8 cellular contexts compared by ENCODE assay signal in genomic region chr12:8609061-8609570, GRCh38. TPM values are rescaled to one million over a fixed set of nuclear protein-coding genes. Genes with fewer than 3 reads are reported as not detected.
A peak's percentile ranks its signal among the peaks of the same experiment; 100 is the strongest.
DNase-seq lines count a peak whose midpoint lies in the region; FAIRE-seq and TF ChIP-seq lines count a peak whose summit lies in the region.

No MANE protein-coding gene starts in this region.

- no peaks in the 10 kb centered on the region for H4K20me1 ChIP-seq in keratinocyte (ENCODE audit: control insufficient read depth, extremely low read depth, insufficient read depth, low read length)

- H3K79me2 ChIP-seq in keratinocyte (ENCODE audit: control insufficient read depth, insufficient read depth, low read length) = no peaks in the 10 kb centered on the region

- H3K9ac ChIP-seq in keratinocyte (ENCODE audit: control insufficient read depth, extremely low read depth, insufficient read depth, low read length) = no peak overlapping the region

- FAIRE-seq in keratinocyte (lab: Jason Lieb, UNC) = peak; percentile 87
- no peak for FAIRE-seq in urothelium cell line (lab: Jason Lieb, UNC)

- H3K4me3 ChIP-seq in GM12864 (ENCODE audit: low read depth, low read length) (peak overlapping the region; percentile 42), keratinocyte (ENCODE audit: control insufficient read depth in 2 of 3, extremely low read depth in 1 of 3, insufficient read depth in 2 of 3, low read depth in 1 of 3, low read length in 3 of 3) (no peak overlapping the region)

- TF ChIP-seq CTCF in GM12864 (IDR thresholded peaks at IDR 0.05; ENCODE audit: low read depth, low read length, missing control alignments) (peak; percentile 86), keratinocyte (optimal IDR thresholded peaks at IDR 0.05 in 1 of 3, IDR thresholded peaks at IDR 0.05 in 1 of 3, conservative IDR thresholded peaks at IDR 0.05 in 1 of 3; ENCODE audit: extremely low read depth in 1 of 3, insufficient read depth in 2 of 3, low read length in 3 of 3) (peak; percentile 61 to 82 (median 75))

- H3K9me1 ChIP-seq in keratinocyte (ENCODE audit: control insufficient read depth, extremely low read depth, insufficient read depth, low read length) = no peaks in the 10 kb centered on the region

- H3K9me3 ChIP-seq in keratinocyte (ENCODE audit: control insufficient read depth, low read depth, low read length) = no peaks in the 10 kb centered on the region

- H3K27me3 ChIP-seq in keratinocyte (ENCODE audit: control insufficient read depth, extremely low read depth, insufficient read depth, low read length) = no peaks in the 10 kb centered on the region

- H2AFZ ChIP-seq in keratinocyte (ENCODE audit: control insufficient read depth, low read length) = peak overlapping the region; percentile 14

- H3K4me1 ChIP-seq in keratinocyte (ENCODE audit: control insufficient read depth, extremely low read depth, insufficient read depth, low read length) = no peaks in the 10 kb centered on the region

- H3K27ac ChIP-seq in keratinocyte (ENCODE audit: control insufficient read depth, insufficient read depth, low read length) = no peak overlapping the region

- H3K4me2 ChIP-seq in keratinocyte (ENCODE audit: control insufficient read depth, extremely low read depth, insufficient read depth, low read depth, low read length) = peak overlapping the region; percentile 6

- dilution Hi-C loops in keratinocyte (cut with MboI; ENCODE audit: extremely low pct_ligation_motif_present, low sequenced_read_pairs) = no loop called here

- peak; percentile 70 for DNase-seq in AG20443 (ENCODE audit: low spot score)
- DNase-seq in GM12864 (ENCODE audit: low read depth) = no peak
- peak; percentile 52 for DNase-seq in NCI-H2171 (lab: John Stamatoyannopoulos, UW)
- DNase-seq in astrocyte of the hippocampus (ENCODE audit: low read depth, low spot score) = peak; percentile 69
- DNase-seq in keratinocyte (ENCODE audit: low read depth, low spot score) = no peak
- DNase-seq in urothelium cell line (ENCODE audit: low spot score) = peak; percentile 78
- no peak for DNase-seq in T1000 (lab: John Stamatoyannopoulos, UW)
- DNase-seq in COLO668 (lab: John Stamatoyannopoulos, UW; ENCODE audit: unreplicated experiment) = no peak

- H3K36me3 ChIP-seq in keratinocyte (ENCODE audit: control insufficient read depth in 2 of 2, extremely low read depth in 1 of 2, insufficient read depth in 2 of 2, low read length in 2 of 2) = no peaks in the 10 kb centered on the region

RNA-seq across cellular contexts. Expression of gene AICDA, which starts 3.5 kb away (rescaled TPM):
- not detected in 3 replicates for polyA plus RNA-seq in keratinocyte
- polyA plus RNA-seq in keratinocyte (2011; ENCODE audit: low read depth) = not detected
- polyA plus RNA-seq in keratinocyte (2011; cell fraction: cytosol; rRNA removed) = not detected in 2 replicates
- not detected in 2 replicates for polyA plus RNA-seq in keratinocyte (2011; cell fraction: nucleus; rRNA removed)
- 0.10 TPM in 1 of 2 replicates, not detected in the other for polyA plus RNA-seq in keratinocyte (2012; ENCODE audit: low replicate concordance)
- not detected in 3 replicates for polyA minus RNA-seq in keratinocyte
- not detected for polyA minus RNA-seq in keratinocyte (2011; cell fraction: cytosol; rRNA and poly(A)+ RNA removed)
- not detected in 2 replicates for polyA minus RNA-seq in keratinocyte (2011; cell fraction: nucleus; rRNA and poly(A)+ RNA removed)

RNA-seq across cellular contexts. Expression of gene MFAP5, which starts 53.5 kb away (rescaled TPM):
- 295 to 394 TPM (median 317 TPM) in 3 replicates for polyA plus RNA-seq in keratinocyte
- polyA plus RNA-seq in keratinocyte (2011; ENCODE audit: low read depth) = 33.5 TPM
- 174 and 334 TPM in 2 replicates for polyA plus RNA-seq in keratinocyte (2011; cell fraction: cytosol; rRNA removed)
- polyA plus RNA-seq in keratinocyte (2011; cell fraction: nucleus; rRNA removed) = 541 and 570 TPM in 2 replicates
- polyA plus RNA-seq in keratinocyte (2012; ENCODE audit: low replicate concordance) = 84.4 and 142 TPM in 2 replicates
- polyA minus RNA-seq in keratinocyte = 158 to 254 TPM (median 197 TPM) in 3 replicates
- 115 TPM for polyA minus RNA-seq in keratinocyte (2011; cell fraction: cytosol; rRNA and poly(A)+ RNA removed)
- 126 and 277 TPM in 2 replicates for polyA minus RNA-seq in keratinocyte (2011; cell fraction: nucleus; rRNA and poly(A)+ RNA removed)

Comparison
In these comparisons a context has a peak if more than half of its experiments do, and no peak if none do; other contexts are left out.
1. DNase-seq: peak in AG20443 (single experiment), NCI-H2171 (single experiment), astrocyte of the hippocampus (single experiment) and urothelium cell line (single experiment); none in GM12864 (single experiment), keratinocyte (single experiment), T1000 (single experiment) and COLO668 (single experiment).